In genomic region chr20:58760881-58761280, GRCh38 we compare ENCODE assay signal across 19 cellular contexts.
"Had no signal": no experiment of that assay in that cellular context is flagged by ENCODE, and none has a peak within 500 bp of the region (broad histone marks: within the 10 kb centered on the region; RNA-seq: fewer than 3 reads in every experiment).

No MANE protein-coding gene starts in this region.

- DNase-seq: activated CD4-positive, alpha-beta T cell treated with anti-CD3 and anti-CD28 coated beads, Interleukin-2, amount 10 ng/mL, durations not matched to agents 24 days and 14 days; activated CD8-positive, alpha-beta T cell treated with anti-CD3 and anti-CD28 coated beads, Interleukin-2, amount 10 ng/mL, durations not matched to agents 7 days and 5 days; activated naive CD4-positive, alpha-beta T cell treated with Interleukin-2 at 50 U/mL for 16 hours; activated naive CD8-positive, alpha-beta T cell treated with anti-CD3 and anti-CD28 coated beads for 36 hours; activated T-cell treated with anti-CD3 and anti-CD28 coated beads, Interleukin-2, amount 50 U/mL, for 48 hours; dorsolateral prefrontal cortex; effector memory CD8-positive, alpha-beta T cell; hippocampal formation; kidney glomerular epithelial cell; left lung; naive thymus-derived CD8-positive, alpha-beta T cell; ovary; psoas muscle; stimulated activated CD4-positive, alpha-beta T cell treated with anti-CD3 and anti-CD28 coated beads, Interleukin-4, amount 100 ng/mL, for 24 hours; stimulated activated naive CD8-positive, alpha-beta T cell treated with anti-CD3 and anti-CD28 coated beads, Interleukin-15, Interleukin-2, amounts not matched to agents 100 U/mL and 50 U/mL, for 24 hours; T-helper 17 cell; upper lobe of left lung had no signal

- FAIRE-seq: colon, frontal cortex had no signal
